In genomic region chr1:235024706-235025421, GRCh38 we compare ENCODE assay signal across 16 cellular contexts.
A peak's percentile ranks its signal among the peaks of the same experiment; 100 is the strongest.
DNase-seq lines count a peak whose midpoint lies in the region; ATAC-seq and TF ChIP-seq lines count a peak whose summit lies in the region.
"Had no signal": no experiment of that assay in that cellular context is flagged by ENCODE, and none has a peak within 500 bp of the region (broad histone marks: within the 10 kb centered on the region; RNA-seq: fewer than 3 reads in every experiment).

No MANE protein-coding gene starts in this region.

- TF ChIP-seq POLR2A in prostate gland (IDR thresholded peaks at IDR 0.05): no peak

- no peak for DNase-seq in CD4-positive, alpha-beta T cell
- no peak for DNase-seq in chondrocyte (ENCODE audit: low spot score)
- DNase-seq in osteocyte (ENCODE audit: extremely low spot score, unreplicated experiment): no peak
- no peak for DNase-seq in KG1 (lab: John Stamatoyannopoulos, UW)
- DNase-seq in dorsolateral prefrontal cortex: no peak
- no peak for DNase-seq in prostate gland (ENCODE audit: low spot score)
- DNase-seq in NCI-H345 (lab: John Stamatoyannopoulos, UW): no peak
- DNase-seq: activated CD4-positive, alpha-beta memory T cell treated with anti-CD3 and anti-CD28 coated beads for 36 hours; activated gamma-delta T cell treated with Interleukin-2 at 50 U/mL for 16 hours; body of pancreas; NCI-H1092 treated with DMSO at 0.1 percent for 48 hours; psoas muscle had no signal

- H3K27ac Mint-ChIP-seq in CD4-positive, alpha-beta T cell: no peak overlapping the region
- H3K27ac Mint-ChIP-seq in chondrocyte (ENCODE audit: unreplicated experiment) (peak overlapping the region; percentile 59), osteocyte (ENCODE audit: unreplicated experiment) (peak overlapping the region; percentile 41)
- H3K27ac Mint-ChIP-seq: activated CD4-positive, alpha-beta memory T cell treated with anti-CD3 and anti-CD28 coated beads for 36 hours had no signal

- intact Hi-C loops in CD4-positive, alpha-beta T cell (cut with DNase I, micrococcal nuclease): no loop called here
- intact Hi-C loops in dorsolateral prefrontal cortex (cut with DNase I): no loop called here
- intact Hi-C loops in prostate gland (cut with DNase I): no loop called here

- ATAC-seq in CD4-positive, alpha-beta T cell (ENCODE audit: poor library complexity): peak; percentile 26
- ATAC-seq in HG02610 (IDR thresholded peaks at IDR 0.05; ENCODE audit: unreplicated experiment): peak; percentile 44
- ATAC-seq: body of pancreas, left colon, psoas muscle had no signal

- H3K4me3 ChIP-seq in dorsolateral prefrontal cortex (no peak overlapping the region), prostate gland (no peak overlapping the region)
- H3K4me3 ChIP-seq: body of pancreas, psoas muscle, SJSA1, thoracic aorta had no signal

- H3K27ac ChIP-seq in CD4-positive, alpha-beta T cell (ENCODE audit: low read depth, low read length): no peak overlapping the region
- peak overlapping the region in 7 of 59 donors; percentile 0 to 45 (median 11) for H3K27ac ChIP-seq in dorsolateral prefrontal cortex
- no peak overlapping the region for H3K27ac ChIP-seq in prostate gland
- H3K27ac ChIP-seq: body of pancreas, psoas muscle, SJSA1, thoracic aorta had no signal

- H3K36me3 ChIP-seq in prostate gland: no peaks in the 10 kb centered on the region
- H3K36me3 ChIP-seq: SJSA1, thoracic aorta had no signal

- CTCF ChIA-PET in CD4-positive, alpha-beta T cell (lab: Charles Lee): interaction anchor here (0.6 to 1.4 kb wide), 2 partner anchors 46 to 145 kb away, joined by 3 to 4 read pairs; no protein-coding TSS in a partner anchor

- WGBS in prostate gland: 81% methylated on average over 7 of the region's 7 CpGs

- no peak for TF ChIP-seq CTCF in CD4-positive, alpha-beta T cell (IDR thresholded peaks at IDR 0.05)
- TF ChIP-seq CTCF in chondrocyte (IDR thresholded peaks at IDR 0.05) (no peak), osteocyte (IDR thresholded peaks at IDR 0.05) (no peak), dorsolateral prefrontal cortex (IDR thresholded peaks at IDR 0.05 in 54 of 56, conservative IDR thresholded peaks at IDR 0.05 in 2 of 56; ENCODE audit: low read depth in 1 of 56, partially characterized antibody in 56 of 56) (no peak), prostate gland (IDR thresholded peaks at IDR 0.05) (no peak)

- H3K9me3 Mint-ChIP-seq in CD4-positive, alpha-beta T cell: peaks cover 5% of the 10 kb centered on the region
- H3K9me3 Mint-ChIP-seq in chondrocyte (ENCODE audit: low read depth) (no peaks in the 10 kb centered on the region), osteocyte (ENCODE audit: unreplicated experiment) (no peaks in the 10 kb centered on the region)

- no peak overlapping the region for H3K4me3 Mint-ChIP-seq in CD4-positive, alpha-beta T cell
- H3K4me3 Mint-ChIP-seq in chondrocyte (ENCODE audit: unreplicated experiment): no peak overlapping the region
- no peak overlapping the region for H3K4me3 Mint-ChIP-seq in osteocyte (ENCODE audit: unreplicated experiment)
- H3K4me3 Mint-ChIP-seq: activated CD4-positive, alpha-beta memory T cell treated with anti-CD3 and anti-CD28 coated beads for 36 hours had no signal

- H3K4me1 Mint-ChIP-seq in CD4-positive, alpha-beta T cell (ENCODE audit: low read depth): no peaks in the 10 kb centered on the region
- H3K4me1 Mint-ChIP-seq in chondrocyte (ENCODE audit: low read depth): peaks cover 32% of the 10 kb centered on the region
- H3K4me1 Mint-ChIP-seq in osteocyte (ENCODE audit: unreplicated experiment): peaks cover 18% of the 10 kb centered on the region

- no peaks in the 10 kb centered on the region for H3K36me3 Mint-ChIP-seq in CD4-positive, alpha-beta T cell (ENCODE audit: low read depth)
- no peaks in the 10 kb centered on the region for H3K36me3 Mint-ChIP-seq in chondrocyte (ENCODE audit: low read depth)
- H3K36me3 Mint-ChIP-seq in osteocyte (ENCODE audit: unreplicated experiment): no peaks in the 10 kb centered on the region

- no peaks in the 10 kb centered on the region for H3K4me1 ChIP-seq in prostate gland (replicated peaks)
- H3K4me1 ChIP-seq: body of pancreas had no signal

- H3K27me3 ChIP-seq in CD4-positive, alpha-beta T cell (ENCODE audit: control insufficient read depth, insufficient read depth, low read length): no peaks in the 10 kb centered on the region
- H3K27me3 ChIP-seq in dorsolateral prefrontal cortex: no peaks in the 10 kb centered on the region
- no peaks in the 10 kb centered on the region for H3K27me3 ChIP-seq in prostate gland (replicated peaks; ENCODE audit: insufficient read depth)
- H3K27me3 ChIP-seq: body of pancreas, SJSA1 had no signal

- H3K9me3 ChIP-seq in CD4-positive, alpha-beta T cell (ENCODE audit: control insufficient read depth, low read length): no peaks in the 10 kb centered on the region
- H3K9me3 ChIP-seq in prostate gland: no peaks in the 10 kb centered on the region
- H3K9me3 ChIP-seq: body of pancreas, psoas muscle, SJSA1, thoracic aorta had no signal

- H3K27me3 Mint-ChIP-seq in CD4-positive, alpha-beta T cell: no peaks in the 10 kb centered on the region
- H3K27me3 Mint-ChIP-seq in chondrocyte (ENCODE audit: low read depth) (no peaks in the 10 kb centered on the region), osteocyte (ENCODE audit: unreplicated experiment) (no peaks in the 10 kb centered on the region)
- H3K27me3 Mint-ChIP-seq: activated CD4-positive, alpha-beta memory T cell treated with anti-CD3 and anti-CD28 coated beads for 36 hours had no signal

- POLR2A ChIA-PET in CD4-positive, alpha-beta T cell (lab: Charles Lee): interaction anchor here (0.7 to 2.7 kb wide), 3 partner anchors 13 to 414 kb away, joined by 3 to 9 read pairs (median 6); partner anchors contain the start of gene IRF2BP2
